Comparison of ENCODE assay signal across 28 cellular contexts in the genomic region with DNA sequence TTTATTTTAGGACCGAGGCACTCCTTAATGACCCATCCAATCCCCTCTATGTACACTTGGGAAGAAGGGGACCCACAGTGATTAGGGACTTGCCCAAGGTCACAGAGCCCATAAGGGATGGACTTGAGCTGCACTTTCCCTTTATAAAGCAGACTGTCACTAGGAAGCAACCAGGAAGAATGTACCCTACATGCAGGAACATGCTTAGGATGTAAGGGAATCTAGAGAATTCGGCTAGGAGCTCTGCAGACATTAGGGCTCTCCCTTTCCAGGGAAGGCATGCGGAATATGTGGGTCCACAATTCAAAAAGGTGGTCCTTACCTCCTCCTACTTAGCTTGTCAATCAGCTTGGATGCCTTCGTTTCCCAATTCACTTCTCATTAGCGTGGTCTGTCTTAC.
"Had no signal": no experiment of that assay in that cellular context is flagged by ENCODE, and none has a peak within 500 bp of the region (broad histone marks: within the 10 kb centered on the region; RNA-seq: fewer than 3 reads in every experiment).

No MANE protein-coding gene starts in this region.

- H3K27ac ChIP-seq: gastrocnemius medialis, ovary, psoas muscle, sigmoid colon, testis, tibial artery had no signal

- H3K4me3 ChIP-seq: dorsolateral prefrontal cortex, gastrocnemius medialis, lung, ovary, psoas muscle, sigmoid colon, testis, tibial artery had no signal

- H3K36me3 ChIP-seq: gastrocnemius medialis, ovary, sigmoid colon, tibial artery had no signal

- ATAC-seq: left lobe of liver; naive thymus-derived CD8-positive, alpha-beta T cell; stimulated activated effector memory CD8-positive, alpha-beta T cell treated with anti-CD3 and anti-CD28 coated beads, Interleukin-12 subunit alpha, Interleukin-12 subunit beta, amount 100 ng/mL, for 72 hours; stimulated activated naive CD8-positive, alpha-beta T cell treated with anti-CD3 and anti-CD28 coated beads, Interleukin-15, Interleukin-2, amounts not matched to agents 100 U/mL and 50 U/mL, for 24 hours had no signal

- H3K9me3 Mint-ChIP-seq: stimulated activated effector memory CD8-positive, alpha-beta T cell treated with anti-CD3 and anti-CD28 coated beads, Interleukin-12 subunit alpha, Interleukin-12 subunit beta, amount 100 ng/mL, for 72 hours; type B pancreatic cell had no signal

- H3K4me1 ChIP-seq: testis had no signal

- FAIRE-seq: colon, endothelial cell of umbilical vein, kidney had no signal

- H3K9me3 ChIP-seq: gastrocnemius medialis, ovary, psoas muscle, sigmoid colon, testis, tibial artery had no signal

- DNase-seq: dorsolateral prefrontal cortex; effector CD8-positive, alpha-beta T cell; erythroblast; gastrocnemius medialis; head of caudate nucleus; kidney; mesenchymal stem cell; midbrain; naive thymus-derived CD8-positive, alpha-beta T cell; nephron progenitor cell; occipital lobe; ovary; posterior cingulate gyrus; psoas muscle; right cardiac atrium; sigmoid colon; stimulated activated CD4-positive, alpha-beta T cell treated with anti-CD3 and anti-CD28 coated beads, Interleukin-2, amount 100 ng/mL, for 24 hours; stimulated activated CD4-positive, alpha-beta T cell treated with anti-CD3 and anti-CD28 coated beads, Interleukin-4, amount 100 ng/mL, for 24 hours; stimulated activated naive CD8-positive, alpha-beta T cell treated with anti-CD3 and anti-CD28 coated beads, Interleukin-15, Interleukin-2, amounts not matched to agents 100 U/mL and 50 U/mL, for 24 hours; substantia nigra; testis; tibial artery had no signal

- H3K4me1 Mint-ChIP-seq: naive thymus-derived CD8-positive, alpha-beta T cell; nephron progenitor cell had no signal

- H3K27me3 ChIP-seq: dorsolateral prefrontal cortex, gastrocnemius medialis, ovary, testis had no signal

- H3K36me3 Mint-ChIP-seq: naive thymus-derived CD8-positive, alpha-beta T cell; stimulated activated effector memory CD8-positive, alpha-beta T cell treated with anti-CD3 and anti-CD28 coated beads, Interleukin-12 subunit alpha, Interleukin-12 subunit beta, amount 100 ng/mL, for 72 hours; type B pancreatic cell had no signal

- H3K27ac Mint-ChIP-seq: naive thymus-derived CD8-positive, alpha-beta T cell; nephron progenitor cell; stimulated activated effector memory CD8-positive, alpha-beta T cell treated with anti-CD3 and anti-CD28 coated beads, Interleukin-12 subunit alpha, Interleukin-12 subunit beta, amount 100 ng/mL, for 72 hours; type B pancreatic cell had no signal

- H3K4me3 Mint-ChIP-seq: naive thymus-derived CD8-positive, alpha-beta T cell; nephron progenitor cell; stimulated activated effector memory CD8-positive, alpha-beta T cell treated with anti-CD3 and anti-CD28 coated beads, Interleukin-12 subunit alpha, Interleukin-12 subunit beta, amount 100 ng/mL, for 72 hours; type B pancreatic cell had no signal
